In genomic region chr7:47807756-47808155, GRCh38 we compare ENCODE assay signal across 13 cellular contexts.
DNase-seq lines count a peak whose midpoint lies in the region; ATAC-seq, FAIRE-seq and TF ChIP-seq lines count a peak whose summit lies in the region.
"Had no signal": no experiment of that assay in that cellular context is flagged by ENCODE, and none has a peak within 500 bp of the region (broad histone marks: within the 10 kb centered on the region; RNA-seq: fewer than 3 reads in every experiment).

No MANE protein-coding gene starts in this region.

- no peak overlapping the region for H3K4me2 ChIP-seq in GM12878 (ENCODE audit: control insufficient read depth, insufficient read depth)

- no peak overlapping the region for H3K4me3 Mint-ChIP-seq in progenitor cell of endocrine pancreas (ENCODE audit: low read depth)

- H3K27ac Mint-ChIP-seq in progenitor cell of endocrine pancreas = no peak overlapping the region

- 1% methylated on average over 5 of the region's 5 CpGs for WGBS in GM12878 (ENCODE audit: insufficient coverage, insufficient replicate concordance, low lambda C conversion rate, missing lambda C conversion rate)

- no peak overlapping the region for H3K4me3 ChIP-seq in GM12878
- H3K4me3 ChIP-seq: heart left ventricle had no signal

- BruUV-seq in GM12878 (replicated peaks; lab: Mats Ljungman, UMichigan) = no TSS peak

- no peak for TF ChIP-seq POLR2A in GM12878 (IDR thresholded peaks at IDR 0.05; ENCODE audit: low read depth, low read length)

- peaks cover 32% of the 10 kb centered on the region for H3K4me1 Mint-ChIP-seq in progenitor cell of endocrine pancreas (ENCODE audit: low read depth)

- no peak overlapping the region for H2AFZ ChIP-seq in GM12878 (ENCODE audit: control insufficient read depth, low read depth, low read length)

- SMC1A ChIA-PET in GM12878 (lab: Charles Lee; ENCODE audit: uncharacterized antibody, unreplicated experiment) = no interaction called here

- peak; percentile 45 for ATAC-seq in HG03378 (IDR thresholded peaks at IDR 0.05; ENCODE audit: unreplicated experiment)
- peak; percentile 45 for ATAC-seq in GM12878
- ATAC-seq: PC-3 had no signal

- FAIRE-seq in GM12878 (lab: Jason Lieb, UNC) = no peak
- FAIRE-seq: D721Med had no signal

- peak; percentile 36 for TF ChIP-seq RAD21 in GM12878 (IDR thresholded peaks at IDR 0.05; ENCODE audit: insufficient read depth, low read depth, low read length)

- no peaks in the 10 kb centered on the region for H3K9me3 Mint-ChIP-seq in progenitor cell of endocrine pancreas (ENCODE audit: low read depth)

- H3K27me3 ChIP-seq in GM12878 (replicated peaks in 1 of 2; ENCODE audit: control insufficient read depth in 2 of 2, insufficient read depth in 2 of 2, low read length in 1 of 2) = peaks cover 4 to 8% of the 10 kb centered on the region in 2 experiments
- H3K27me3 ChIP-seq: heart left ventricle had no signal

- no peak for TF ChIP-seq EP300 in GM12878 (IDR thresholded peaks at IDR 0.05; ENCODE audit: borderline replicate concordance in 1 of 2, control insufficient read depth in 1 of 2, low read depth in 2 of 2, low read length in 2 of 2)

- RAD21 ChIA-PET in GM12878 (lab: Charles Lee; ENCODE audit: unreplicated experiment) = no interaction called here

- no peaks in the 10 kb centered on the region for H3K79me2 ChIP-seq in GM12878 (ENCODE audit: control insufficient read depth, insufficient read depth, low read length)

- no peaks in the 10 kb centered on the region for H3K36me3 Mint-ChIP-seq in progenitor cell of endocrine pancreas (ENCODE audit: insufficient read depth)

- H3K27ac ChIP-seq in GM12878 (ENCODE audit: control insufficient read depth, insufficient read depth) = no peak overlapping the region

- H3K9me3 ChIP-seq in GM12878 (replicated peaks; ENCODE audit: control insufficient read depth, insufficient read depth, low read length) = no peaks in the 10 kb centered on the region
- H3K9me3 ChIP-seq: heart left ventricle had no signal

- H3K36me3 ChIP-seq in GM12878 (ENCODE audit: control insufficient read depth in 2 of 2, insufficient read depth in 2 of 2, low read length in 1 of 2) = no peaks in the 10 kb centered on the region

- DNase-seq in GM12878 (ENCODE audit: low read depth, low spot score) (no peak), progenitor cell of endocrine pancreas (ENCODE audit: low spot score, unreplicated experiment) (no peak), EL (no peak), DMS 273 treated with DMSO at 0.1 percent for 48 hours (lab: John Stamatoyannopoulos, UW) (no peak)
- DNase-seq in stimulated activated CD4-positive, alpha-beta T cell treated with anti-CD3 and anti-CD28 coated beads, Interleukin-4, amount 100 ng/mL, for 24 hours = no peak
- DNase-seq: amniotic stem cell; effector memory CD4-positive, alpha-beta T cell; heart left ventricle; NCI-H187; PC-3 had no signal

- POLR2A ChIA-PET in GM12878 (lab: Charles Lee) = interaction anchor here (0.5 kb wide), 1 partner anchor 52 kb away, joined by 3 read pairs; no protein-coding TSS in a partner anchor

- H3K9ac ChIP-seq in GM12878 (ENCODE audit: control insufficient read depth, insufficient read depth, low read length) = no peak overlapping the region

- intact Hi-C loops in GM12878 (cut with micrococcal nuclease; ENCODE audit: unreplicated experiment) = no loop called here

- H3K27me3 Mint-ChIP-seq in progenitor cell of endocrine pancreas = no peaks in the 10 kb centered on the region

- H4K20me1 ChIP-seq in GM12878 (ENCODE audit: control insufficient read depth, insufficient read depth) = no peaks in the 10 kb centered on the region

- TF ChIP-seq CTCF in GM12874 (IDR thresholded peaks at IDR 0.05; ENCODE audit: insufficient read depth, low read depth, low read length) = peak; percentile 45; the same call in 1 of the 2 replicates
- peak; percentile 12 to 35 (median 15); a peak in 3 of 6 replicates for TF ChIP-seq CTCF in GM12878 (IDR thresholded peaks at IDR 0.05 in 2 of 3, conservative IDR thresholded peaks at IDR 0.05 in 1 of 3; ENCODE audit: control insufficient read depth in 2 of 3, extremely low read depth in 1 of 3, insufficient read depth in 1 of 3, low read depth in 3 of 3, low read length in 3 of 3)
- peak; percentile 8 for TF ChIP-seq CTCF in progenitor cell of endocrine pancreas (IDR thresholded peaks at IDR 0.05; ENCODE audit: unreplicated experiment)

- in situ Hi-C loops in GM12878 (cut with MboI) = no loop called here

- CTCF ChIA-PET in GM12878 (lab: Yijun Ruan, JAX) = interaction anchor here (0.8 kb wide), 1 partner anchor 11 kb away, joined by 3 read pairs; no protein-coding TSS in a partner anchor

- H3K4me1 ChIP-seq in GM12878 (ENCODE audit: control insufficient read depth, insufficient read depth, low read length) = no peaks in the 10 kb centered on the region

TF ChIP-seq in GM12878, 131 proteins besides CTCF, POLR2A, EP300 and RAD21:
- TF ChIP-seq SMC3 (IDR thresholded peaks at IDR 0.05; ENCODE audit: borderline replicate concordance, low read length) = peak; percentile 22; the same call in 1 of the 2 replicates
- TF ChIP-seq SKIL (IDR thresholded peaks at IDR 0.05; ENCODE audit: low read depth, poor library complexity, severe bottlenecking) = no peak
- no peak for TF ChIP-seq FOXK2 (IDR thresholded peaks at IDR 0.05)
